Comparison of ENCODE assay signal across 8 cellular contexts in the genomic region with DNA sequence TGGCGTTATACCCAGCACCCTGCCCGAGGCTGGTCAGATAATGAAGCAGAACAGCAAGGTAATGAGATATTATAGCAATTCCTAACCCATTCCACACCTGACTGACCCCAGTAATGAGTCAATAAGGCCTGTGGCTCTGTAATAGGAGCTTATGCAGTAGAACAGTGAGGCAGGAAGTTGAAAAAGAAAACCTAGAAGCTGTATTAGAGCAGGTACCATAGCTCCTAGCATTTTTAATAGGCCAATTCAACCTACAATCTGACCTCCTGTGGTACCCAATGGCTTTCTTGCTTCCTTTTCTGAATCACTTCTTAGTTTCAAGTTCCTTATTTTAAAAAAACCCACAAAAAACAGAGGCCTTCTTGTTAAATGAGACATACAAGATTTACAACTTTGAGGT. TPM values are rescaled to one million over a fixed set of nuclear protein-coding genes. Genes with fewer than 3 reads are reported as not detected.
DNase-seq lines count a peak whose midpoint lies in the region; ATAC-seq and TF ChIP-seq lines count a peak whose summit lies in the region.

No MANE protein-coding gene starts in this region.

- H3K4me1 Mint-ChIP-seq in CD14-positive monocyte (peaks cover 16% of the 10 kb centered on the region), glutamatergic neuron (ENCODE audit: low read depth, unreplicated experiment) (no peaks in the 10 kb centered on the region), HFFc6 (ENCODE audit: low read depth) (peaks cover 13% of the 10 kb centered on the region)

- H3K27ac Mint-ChIP-seq in CD14-positive monocyte (peak overlapping the region in 2 of 7 donors; percentile 6 to 70), glutamatergic neuron (ENCODE audit: unreplicated experiment) (no peak overlapping the region), HFFc6 (no peak overlapping the region)

- no peaks in the 10 kb centered on the region for H3K36me3 Mint-ChIP-seq in CD14-positive monocyte
- H3K36me3 Mint-ChIP-seq in glutamatergic neuron (ENCODE audit: unreplicated experiment), result peaks cover 7% of the 10 kb centered on the region
- peaks cover 28% of the 10 kb centered on the region for H3K36me3 Mint-ChIP-seq in HFFc6 (ENCODE audit: low read depth)

- intact Hi-C loops in CD14-positive monocyte (cut with micrococcal nuclease), result no loop called here

- TF ChIP-seq CTCF in CD14-positive monocyte (IDR thresholded peaks at IDR 0.05) (no peak), glutamatergic neuron (IDR thresholded peaks at IDR 0.05; ENCODE audit: partially characterized antibody, unreplicated experiment) (no peak), HFFc6 (IDR thresholded peaks at IDR 0.05) (no peak)

- H3K27me3 Mint-ChIP-seq in CD14-positive monocyte (ENCODE audit: low read depth in 3 of 3) (peaks cover 6 to 16% (median 8%) of the 10 kb centered on the region in 3 donors), glutamatergic neuron (ENCODE audit: unreplicated experiment) (no peaks in the 10 kb centered on the region), HFFc6 (ENCODE audit: insufficient read depth) (peaks cover 2% of the 10 kb centered on the region)

- H3K4me3 Mint-ChIP-seq in CD14-positive monocyte (no peak overlapping the region), glutamatergic neuron (ENCODE audit: unreplicated experiment) (no peak overlapping the region), HFFc6 (no peak overlapping the region)

- H3K9me3 Mint-ChIP-seq in CD14-positive monocyte (peaks cover 0 to 20% (median 17%) of the 10 kb centered on the region in 7 donors), glutamatergic neuron (ENCODE audit: unreplicated experiment) (no peaks in the 10 kb centered on the region), HFFc6 (peaks cover 36% of the 10 kb centered on the region)

- peak; percentile 65 for DNase-seq in SIG-M5 treated with dmso at 0.1 percent for 504 hours (lab: John Stamatoyannopoulos, UW; ENCODE audit: unreplicated experiment)
- DNase-seq in CD14-positive monocyte (ENCODE audit: low spot score), result no peak
- DNase-seq in glutamatergic neuron, result no peak
- DNase-seq in HFFc6, result no peak
- DNase-seq in inferior parietal cortex (ENCODE audit: extremely low spot score), result no peak

- ATAC-seq in GM18502 (IDR thresholded peaks at IDR 0.05; ENCODE audit: poor library complexity, unreplicated experiment) (peak; percentile 100), GM21619 (IDR thresholded peaks at IDR 0.05; ENCODE audit: unreplicated experiment) (peak; percentile 99), HG03565 (IDR thresholded peaks at IDR 0.05; ENCODE audit: unreplicated experiment) (peak; percentile 99)

RNA-seq across cellular contexts. Expression of gene MAP2, which starts 43.6 kb away (rescaled TPM):
- not detected for polyA plus RNA-seq in CD14-positive monocyte
- total RNA-seq in glutamatergic neuron (ENCODE audit: unreplicated experiment), result 177 TPM
- 1 to 10 TPM; 1.0 to 2.0 (median 1.6) TPM for total RNA-seq in HFFc6 (2021; fragmentation: NEBNext Ultra II Directional; extraction: Animal tissue kit (Norgen Biotek cat#: 25700))

Comparison
In these comparisons a context has a peak if more than half of its experiments do, and no peak if none do; other contexts are left out.
1. RNA of gene MAP2, which starts 43.6 kb away (total RNA-seq): 177 TPM in glutamatergic neuron (single experiment); 1.0 to 2.0 TPM in HFFc6; every median in the first group is over 10 times any median in the second.
2. Peak in every context shown above with its lines, with median percentiles within 50 percentile points of each other: ATAC-seq.